Comparison of ENCODE assay signal across 24 cellular contexts in genomic region chr14:53472306-53472705, GRCh38.
"Had no signal": no experiment of that assay in that cellular context is flagged by ENCODE, and none has a peak within 500 bp of the region (broad histone marks: within the 10 kb centered on the region; RNA-seq: fewer than 3 reads in every experiment).

No MANE protein-coding gene starts in this region.

- H3K4me1 ChIP-seq: foreskin keratinocyte, lower lobe of right lung, prostate gland, spleen, testis, tibial artery had no signal

- H3K36me3 Mint-ChIP-seq: naive thymus-derived CD8-positive, alpha-beta T cell; stimulated activated memory B cell treated with anti-CD40 and anti-IgM and Interleukin-4, amounts not matched to agents 10 μg/mL and 1 μg/mL and 100 μg/mL, for 72 hours; type B pancreatic cell had no signal

- H3K36me3 ChIP-seq: gastroesophageal sphincter, heart left ventricle, lower lobe of right lung, prostate gland, right atrium auricular region, spleen, tibial artery had no signal

- H3K9me3 Mint-ChIP-seq: nephron progenitor cell; stimulated activated memory B cell treated with anti-CD40 and anti-IgM and Interleukin-4, amounts not matched to agents 10 μg/mL and 1 μg/mL and 100 μg/mL, for 72 hours; type B pancreatic cell had no signal

- H3K27me3 Mint-ChIP-seq: stimulated activated memory B cell treated with anti-CD40 and anti-IgM and Interleukin-4, amounts not matched to agents 10 μg/mL and 1 μg/mL and 100 μg/mL, for 72 hours; type B pancreatic cell had no signal

- H3K27me3 ChIP-seq: dorsolateral prefrontal cortex, foreskin keratinocyte, gastroesophageal sphincter, heart left ventricle, right atrium auricular region, spleen, testis, tibial artery had no signal

- H3K4me1 Mint-ChIP-seq: naive thymus-derived CD8-positive, alpha-beta T cell; nephron progenitor cell; stimulated activated memory B cell treated with anti-CD40 and anti-IgM and Interleukin-4, amounts not matched to agents 10 μg/mL and 1 μg/mL and 100 μg/mL, for 72 hours had no signal

- FAIRE-seq: islet of Langerhans had no signal

- H3K4me3 Mint-ChIP-seq: naive thymus-derived CD8-positive, alpha-beta T cell; nephron progenitor cell; stimulated activated memory B cell treated with anti-CD40 and anti-IgM and Interleukin-4, amounts not matched to agents 10 μg/mL and 1 μg/mL and 100 μg/mL, for 72 hours; type B pancreatic cell had no signal

- H3K4me3 ChIP-seq: dorsolateral prefrontal cortex, gastroesophageal sphincter, heart left ventricle, lower lobe of right lung, prostate gland, right atrium auricular region, spleen, testis, tibial artery had no signal

- ATAC-seq: foreskin keratinocyte; gastroesophageal sphincter; heart left ventricle; left colon; left ventricle myocardium superior; lower lobe of right lung; naive thymus-derived CD8-positive, alpha-beta T cell; sciatic nerve; stimulated activated memory B cell treated with anti-CD40 and anti-IgM and Interleukin-4, amounts not matched to agents 10 μg/mL and 1 μg/mL and 100 μg/mL, for 72 hours; stimulated activated naive CD8-positive, alpha-beta T cell treated with anti-CD3 and anti-CD28 coated beads, Interleukin-15, Interleukin-2, amounts not matched to agents 100 U/mL and 50 U/mL, for 24 hours had no signal

- H3K27ac ChIP-seq: dorsolateral prefrontal cortex, foreskin keratinocyte, gastroesophageal sphincter, heart left ventricle, lower lobe of right lung, prostate gland, right atrium auricular region, spleen, testis, tibial artery had no signal

- DNase-seq: dorsolateral prefrontal cortex; effector CD4-positive, alpha-beta T cell; foreskin keratinocyte; heart left ventricle; hippocampal formation; left colon; left ventricle myocardium superior; lower lobe of right lung; naive thymus-derived CD8-positive, alpha-beta T cell; nephron progenitor cell; nucleus accumbens; spleen; stimulated activated CD4-positive, alpha-beta T cell treated with anti-CD3 and anti-CD28 coated beads, Interleukin-4, amount 100 ng/mL, for 4 hours; stimulated activated naive CD8-positive, alpha-beta T cell treated with anti-CD3 and anti-CD28 coated beads, Interleukin-15, Interleukin-2, amounts not matched to agents 100 U/mL and 50 U/mL, for 24 hours; substantia nigra; testis; tibial artery had no signal

- H3K9me3 ChIP-seq: gastroesophageal sphincter, lower lobe of right lung, prostate gland, testis, tibial artery had no signal

- H3K27ac Mint-ChIP-seq: naive thymus-derived CD8-positive, alpha-beta T cell; nephron progenitor cell; stimulated activated memory B cell treated with anti-CD40 and anti-IgM and Interleukin-4, amounts not matched to agents 10 μg/mL and 1 μg/mL and 100 μg/mL, for 72 hours; type B pancreatic cell had no signal
